ENCODE assay signal across 2 cellular contexts in the genomic region with DNA sequence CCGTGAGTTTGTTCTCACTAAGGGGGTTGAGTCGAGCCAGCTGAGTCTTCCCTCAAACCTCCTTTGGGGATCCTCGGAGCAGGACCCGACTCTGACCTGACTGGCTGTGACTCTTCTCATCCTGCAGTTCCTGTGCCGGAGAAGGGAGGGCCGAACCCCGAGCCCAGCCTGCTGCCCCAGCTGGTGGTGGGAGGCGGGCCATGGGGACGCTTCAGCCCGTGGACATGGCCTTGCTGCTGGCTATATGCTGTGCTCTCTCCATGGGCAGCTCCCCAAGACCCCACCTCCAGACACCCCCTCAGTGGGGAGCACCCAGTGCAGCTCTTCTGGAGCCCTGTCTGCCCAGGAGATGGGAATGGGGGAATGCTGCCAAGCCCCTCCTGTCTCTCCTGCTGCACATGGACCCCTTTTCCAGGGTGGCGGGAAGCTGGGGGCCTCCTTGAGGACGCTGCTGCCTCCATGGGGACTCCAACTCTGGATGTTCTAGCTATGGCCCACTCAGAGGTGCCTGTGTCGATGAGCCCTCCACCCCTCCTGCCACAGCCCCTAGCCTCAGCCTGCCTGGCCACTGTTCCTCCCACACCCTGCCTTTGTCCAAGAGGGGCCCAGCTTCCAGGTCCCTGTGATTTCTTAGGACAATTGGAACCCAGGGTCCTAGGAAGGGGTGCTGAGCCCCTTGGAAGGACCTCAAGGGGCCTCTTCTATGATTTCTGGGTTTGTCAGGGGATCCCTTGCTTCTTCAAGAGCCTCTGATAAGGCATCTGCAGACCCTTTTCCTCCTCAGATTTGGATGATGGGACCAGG.
A peak's percentile ranks its signal among the peaks of the same experiment; 100 is the strongest.
TF ChIP-seq lines count a peak whose summit lies in the region.

No MANE protein-coding gene starts in this region.

TF ChIP-seq in GM23338, 12 proteins besides CTCF, POLR2A, EP300 and RAD21 (continued from another document):
- TF ChIP-seq, protein P1, sequence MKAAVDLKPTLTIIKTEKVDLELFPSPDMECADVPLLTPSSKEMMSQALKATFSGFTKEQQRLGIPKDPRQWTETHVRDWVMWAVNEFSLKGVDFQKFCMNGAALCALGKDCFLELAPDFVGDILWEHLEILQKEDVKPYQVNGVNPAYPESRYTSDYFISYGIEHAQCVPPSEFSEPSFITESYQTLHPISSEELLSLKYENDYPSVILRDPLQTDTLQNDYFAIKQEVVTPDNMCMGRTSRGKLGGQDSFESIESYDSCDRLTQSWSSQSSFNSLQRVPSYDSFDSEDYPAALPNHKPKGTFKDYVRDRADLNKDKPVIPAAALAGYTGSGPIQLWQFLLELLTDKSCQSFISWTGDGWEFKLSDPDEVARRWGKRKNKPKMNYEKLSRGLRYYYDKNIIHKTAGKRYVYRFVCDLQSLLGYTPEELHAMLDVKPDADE (IDR thresholded peaks at IDR 0.05), result no peak
- TF ChIP-seq POLR2AphosphoS5 (IDR thresholded peaks at IDR 0.05; ENCODE audit: low read depth), result no peak; the same call in 1 of the 2 replicates
TF ChIP-seq in GM23338: peak in this region for 0.

TF ChIP-seq in WTC11, 78 proteins besides CTCF, POLR2A, EP300 and RAD21:
- TF ChIP-seq, protein P2, sequence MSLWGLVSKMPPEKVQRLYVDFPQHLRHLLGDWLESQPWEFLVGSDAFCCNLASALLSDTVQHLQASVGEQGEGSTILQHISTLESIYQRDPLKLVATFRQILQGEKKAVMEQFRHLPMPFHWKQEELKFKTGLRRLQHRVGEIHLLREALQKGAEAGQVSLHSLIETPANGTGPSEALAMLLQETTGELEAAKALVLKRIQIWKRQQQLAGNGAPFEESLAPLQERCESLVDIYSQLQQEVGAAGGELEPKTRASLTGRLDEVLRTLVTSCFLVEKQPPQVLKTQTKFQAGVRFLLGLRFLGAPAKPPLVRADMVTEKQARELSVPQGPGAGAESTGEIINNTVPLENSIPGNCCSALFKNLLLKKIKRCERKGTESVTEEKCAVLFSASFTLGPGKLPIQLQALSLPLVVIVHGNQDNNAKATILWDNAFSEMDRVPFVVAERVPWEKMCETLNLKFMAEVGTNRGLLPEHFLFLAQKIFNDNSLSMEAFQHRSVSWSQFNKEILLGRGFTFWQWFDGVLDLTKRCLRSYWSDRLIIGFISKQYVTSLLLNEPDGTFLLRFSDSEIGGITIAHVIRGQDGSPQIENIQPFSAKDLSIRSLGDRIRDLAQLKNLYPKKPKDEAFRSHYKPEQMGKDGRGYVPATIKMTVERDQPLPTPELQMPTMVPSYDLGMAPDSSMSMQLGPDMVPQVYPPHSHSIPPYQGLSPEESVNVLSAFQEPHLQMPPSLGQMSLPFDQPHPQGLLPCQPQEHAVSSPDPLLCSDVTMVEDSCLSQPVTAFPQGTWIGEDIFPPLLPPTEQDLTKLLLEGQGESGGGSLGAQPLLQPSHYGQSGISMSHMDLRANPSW (CRISPR knock-in tag; conservative IDR thresholded peaks at IDR 0.05; ENCODE audit: low read depth), result 0 out of 2 replicates have a peak, but pooled peaks have one; percentile 12
- TF ChIP-seq, protein P3, sequence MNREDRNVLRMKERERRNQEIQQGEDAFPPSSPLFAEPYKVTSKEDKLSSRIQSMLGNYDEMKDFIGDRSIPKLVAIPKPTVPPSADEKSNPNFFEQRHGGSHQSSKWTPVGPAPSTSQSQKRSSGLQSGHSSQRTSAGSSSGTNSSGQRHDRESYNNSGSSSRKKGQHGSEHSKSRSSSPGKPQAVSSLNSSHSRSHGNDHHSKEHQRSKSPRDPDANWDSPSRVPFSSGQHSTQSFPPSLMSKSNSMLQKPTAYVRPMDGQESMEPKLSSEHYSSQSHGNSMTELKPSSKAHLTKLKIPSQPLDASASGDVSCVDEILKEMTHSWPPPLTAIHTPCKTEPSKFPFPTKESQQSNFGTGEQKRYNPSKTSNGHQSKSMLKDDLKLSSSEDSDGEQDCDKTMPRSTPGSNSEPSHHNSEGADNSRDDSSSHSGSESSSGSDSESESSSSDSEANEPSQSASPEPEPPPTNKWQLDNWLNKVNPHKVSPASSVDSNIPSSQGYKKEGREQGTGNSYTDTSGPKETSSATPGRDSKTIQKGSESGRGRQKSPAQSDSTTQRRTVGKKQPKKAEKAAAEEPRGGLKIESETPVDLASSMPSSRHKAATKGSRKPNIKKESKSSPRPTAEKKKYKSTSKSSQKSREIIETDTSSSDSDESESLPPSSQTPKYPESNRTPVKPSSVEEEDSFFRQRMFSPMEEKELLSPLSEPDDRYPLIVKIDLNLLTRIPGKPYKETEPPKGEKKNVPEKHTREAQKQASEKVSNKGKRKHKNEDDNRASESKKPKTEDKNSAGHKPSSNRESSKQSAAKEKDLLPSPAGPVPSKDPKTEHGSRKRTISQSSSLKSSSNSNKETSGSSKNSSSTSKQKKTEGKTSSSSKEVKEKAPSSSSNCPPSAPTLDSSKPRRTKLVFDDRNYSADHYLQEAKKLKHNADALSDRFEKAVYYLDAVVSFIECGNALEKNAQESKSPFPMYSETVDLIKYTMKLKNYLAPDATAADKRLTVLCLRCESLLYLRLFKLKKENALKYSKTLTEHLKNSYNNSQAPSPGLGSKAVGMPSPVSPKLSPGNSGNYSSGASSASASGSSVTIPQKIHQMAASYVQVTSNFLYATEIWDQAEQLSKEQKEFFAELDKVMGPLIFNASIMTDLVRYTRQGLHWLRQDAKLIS (CRISPR knock-in tag; IDR thresholded peaks at IDR 0.05; ENCODE audit: borderline replicate concordance), result no peak
